ENCODE assay signal across 9 cellular contexts in genomic region chr6:56549014-56549413, GRCh38.
A peak's percentile ranks its signal among the peaks of the same experiment; 100 is the strongest.
DNase-seq lines count a peak whose midpoint lies in the region; ATAC-seq and TF ChIP-seq lines count a peak whose summit lies in the region.
"Had no signal": no experiment of that assay in that cellular context is flagged by ENCODE, and none has a peak within 500 bp of the region (broad histone marks: within the 10 kb centered on the region; RNA-seq: fewer than 3 reads in every experiment).

No MANE protein-coding gene starts in this region.

- peak in 1 of 2 experiments; percentile 30; a peak in 1 of 4 replicates for TF ChIP-seq EP300 in SK-N-SH (IDR thresholded peaks at IDR 0.05; ENCODE audit: borderline replicate concordance in 1 of 2, low read depth in 1 of 2, low read length in 1 of 2)

- TF ChIP-seq CTCF in SK-N-SH (IDR thresholded peaks at IDR 0.05) (peak; percentile 67), hepatocyte (IDR thresholded peaks at IDR 0.05; ENCODE audit: poor library complexity) (peak; percentile 47), testis (IDR thresholded peaks at IDR 0.05) (peak; percentile 20 to 30 (median 25))

- DNase-seq in HAP-1 (ENCODE audit: low spot score in 2 of 2) (peak; percentile 36 to 42), SK-N-SH (peak; percentile 27), hepatocyte (ENCODE audit: low spot score) (no peak), testis (no peak), KG1 (lab: John Stamatoyannopoulos, UW) (no peak)
- DNase-seq: activated CD4-positive, alpha-beta T cell treated with anti-CD3 and anti-CD28 coated beads, Interleukin-2, amount 10 ng/mL, durations not matched to agents 24 days and 14 days; NCI-H774 had no signal

- H3K36me3 ChIP-seq in HAP-1 (replicated peaks) (no peaks in the 10 kb centered on the region), SK-N-SH (replicated peaks in 1 of 2; ENCODE audit: control insufficient read depth in 1 of 2, insufficient read depth in 2 of 2, low read length in 1 of 2) (peaks cover 21 to 42% of the 10 kb centered on the region in 2 experiments), hepatocyte (replicated peaks; ENCODE audit: insufficient read depth, low read depth) (no peaks in the 10 kb centered on the region), testis (ENCODE audit: low read depth, missing control alignments) (no peaks in the 10 kb centered on the region)

- CTCF ChIA-PET in SK-N-SH (lab: Yijun Ruan, JAX) = interaction anchor here (0.6 to 5.5 kb wide), 31 partner anchors 10 to 234 kb away, joined by 3 to 53 read pairs (median 4); no protein-coding TSS in a partner anchor

- H3K9me2 ChIP-seq in SK-N-SH (no peaks in the 10 kb centered on the region), hepatocyte (replicated peaks; ENCODE audit: insufficient read depth) (no peaks in the 10 kb centered on the region)

- in situ Hi-C loops in HAP-1 (cut with MboI; ENCODE audit: low sequenced_read_pairs) = no loop called here

- H3K9ac ChIP-seq in SK-N-SH = peak overlapping the region; percentile 14; the same call in 1 of the 2 replicates

- 18% methylated on average over 2 of the region's 2 CpGs for WGBS in SK-N-SH (ENCODE audit: low lambda C conversion rate)
- 39% methylated on average over 2 of the region's 2 CpGs for WGBS in hepatocyte (ENCODE audit: low lambda C conversion rate, missing lambda C conversion rate)
- WGBS in testis, 2 donors = 44 to 46% methylated on average over 2 of the region's 2 CpGs

- H3K4me2 ChIP-seq in SK-N-SH (peak overlapping the region; percentile 19; the same call in 1 of the 2 replicates), hepatocyte (peak overlapping the region; percentile 23)

- no peak overlapping the region for H3K4me3 ChIP-seq in HAP-1
- no peak overlapping the region for H3K4me3 ChIP-seq in SK-N-SH (ENCODE audit: low read depth in 2 of 2, low read length in 1 of 2)
- H3K4me3 ChIP-seq in hepatocyte = no peak overlapping the region
- no peak overlapping the region for H3K4me3 ChIP-seq in testis

- peaks cover 22% of the 10 kb centered on the region for H3K4me1 ChIP-seq in HAP-1
- H3K4me1 ChIP-seq in SK-N-SH (ENCODE audit: control insufficient read depth in 1 of 2, insufficient read depth in 2 of 2, low read depth in 1 of 2, low read length in 1 of 2) = peaks cover 22 to 26% of the 10 kb centered on the region in 2 experiments; a peak in 3 of 4 replicates
- H3K4me1 ChIP-seq in hepatocyte (ENCODE audit: insufficient read depth) = peaks cover 10% of the 10 kb centered on the region
- no peaks in the 10 kb centered on the region for H3K4me1 ChIP-seq in testis

- no peak for ATAC-seq in HG03442 (IDR thresholded peaks at IDR 0.05; ENCODE audit: unreplicated experiment)
- no peak for ATAC-seq in HG02840 (IDR thresholded peaks at IDR 0.05; ENCODE audit: low FRiP score, unreplicated experiment)

- H3K27ac ChIP-seq in SK-N-SH (ENCODE audit: low read depth in 2 of 2, low read length in 1 of 2) (peak overlapping the region; percentile 33 to 55; a peak in 3 of 4 replicates), hepatocyte (peak overlapping the region; percentile 5), testis (no peak overlapping the region)

- H3K9me3 ChIP-seq in HAP-1 (no peaks in the 10 kb centered on the region), SK-N-SH (no peaks in the 10 kb centered on the region), hepatocyte (ENCODE audit: low read depth) (no peaks in the 10 kb centered on the region), testis (no peaks in the 10 kb centered on the region)

- peaks cover 28% of the 10 kb centered on the region for H3F3A ChIP-seq in SK-N-SH (replicated peaks; ENCODE audit: insufficient read depth)

- peaks cover 80% of the 10 kb centered on the region for H3K79me2 ChIP-seq in SK-N-SH (ENCODE audit: insufficient read depth)
- peaks cover 65% of the 10 kb centered on the region for H3K79me2 ChIP-seq in hepatocyte

- no peak overlapping the region for H2AFZ ChIP-seq in SK-N-SH (ENCODE audit: low read depth)
- H2AFZ ChIP-seq in hepatocyte = no peak overlapping the region

- no peak for TF ChIP-seq POLR2A in testis (IDR thresholded peaks at IDR 0.05)

- POLR2A ChIA-PET in SK-N-SH (lab: Yijun Ruan, JAX) = no interaction called here

- peaks cover 24% of the 10 kb centered on the region; the same call in 1 of the 2 replicates for H4K20me1 ChIP-seq in SK-N-SH (ENCODE audit: insufficient read depth)
- peaks cover 11% of the 10 kb centered on the region for H4K20me1 ChIP-seq in hepatocyte (ENCODE audit: insufficient read depth, poor library complexity, severe bottlenecking)

- peak; percentile 77 for TF ChIP-seq RAD21 in SK-N-SH (IDR thresholded peaks at IDR 0.05; ENCODE audit: low read length)

- intact Hi-C loops in testis (cut with DNase I; ENCODE audit: low total_unique reads) = loop anchor here (10.0 kb wide), 1 partner anchor 184 kb away; no protein-coding TSS in a partner anchor

- H3K27me3 ChIP-seq in HAP-1 (ENCODE audit: low read depth) (no peaks in the 10 kb centered on the region), SK-N-SH (ENCODE audit: insufficient read depth) (no peaks in the 10 kb centered on the region), hepatocyte (no peaks in the 10 kb centered on the region), testis (no peaks in the 10 kb centered on the region)

TF ChIP-seq in SK-N-SH, 30 proteins besides CTCF, POLR2A, EP300 and RAD21:
- TF ChIP-seq TCF12 (IDR thresholded peaks at IDR 0.05) = 0 out of 2 replicates have a peak, but pooled peaks have one; percentile 9
- TF ChIP-seq SMC3 (IDR thresholded peaks at IDR 0.05; ENCODE audit: low read depth, low read length) = peak; percentile 50
- TF ChIP-seq TEAD4 (IDR thresholded peaks at IDR 0.05; ENCODE audit: borderline replicate concordance, insufficient read depth) = no peak
- TF ChIP-seq, protein P1, sequence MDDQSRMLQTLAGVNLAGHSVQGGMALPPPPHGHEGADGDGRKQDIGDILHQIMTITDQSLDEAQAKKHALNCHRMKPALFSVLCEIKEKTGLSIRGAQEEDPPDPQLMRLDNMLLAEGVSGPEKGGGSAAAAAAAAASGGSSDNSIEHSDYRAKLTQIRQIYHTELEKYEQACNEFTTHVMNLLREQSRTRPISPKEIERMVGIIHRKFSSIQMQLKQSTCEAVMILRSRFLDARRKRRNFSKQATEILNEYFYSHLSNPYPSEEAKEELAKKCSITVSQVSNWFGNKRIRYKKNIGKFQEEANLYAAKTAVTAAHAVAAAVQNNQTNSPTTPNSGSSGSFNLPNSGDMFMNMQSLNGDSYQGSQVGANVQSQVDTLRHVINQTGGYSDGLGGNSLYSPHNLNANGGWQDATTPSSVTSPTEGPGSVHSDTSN (IDR thresholded peaks at IDR 0.05) = peak; percentile 16; the same call in 1 of the 2 replicates

Comparison
In these comparisons a context has a peak if more than half of its experiments do, and no peak if none do; other contexts are left out.
1. DNase-seq: peak in HAP-1 (2 of 2) and SK-N-SH (single experiment); none in hepatocyte (single experiment), testis (single experiment) and KG1 (single experiment).
2. H3K27ac ChIP-seq: peak in SK-N-SH (2 of 2) and hepatocyte (single experiment); none in testis (0 of 2).
3. Peak in every context shown above with its lines, with median percentiles within 50 percentile points of each other: CTCF ChIP-seq.